In genomic region chr6:25366785-25367657, GRCh38 we compare ENCODE assay signal across 8 cellular contexts.
DNase-seq lines count a peak whose midpoint lies in the region; ATAC-seq and TF ChIP-seq lines count a peak whose summit lies in the region.

No MANE protein-coding gene starts in this region.

- H3K4me1 ChIP-seq in GM23248 (ENCODE audit: insufficient read depth) (0 out of 2 replicates have a peak, but pooled peaks cover 4% of the 10 kb centered on the region), Caco-2 (peaks cover 7% of the 10 kb centered on the region; the same call in 1 of the 2 replicates)

- no peaks in the 10 kb centered on the region for H3K79me2 ChIP-seq in GM23248 (ENCODE audit: insufficient read depth)

- H3K27ac ChIP-seq in GM23248 (no peak overlapping the region), substantia nigra (ENCODE audit: low read depth, low read length, poor library complexity, severe bottlenecking) (no peak overlapping the region)

- H3K9me3 ChIP-seq in GM23248 (ENCODE audit: low read depth) (no peaks in the 10 kb centered on the region), T-helper 17 cell (ENCODE audit: control insufficient read depth, low read length, poor library complexity, severe bottlenecking) (no peaks in the 10 kb centered on the region), Caco-2 (no peaks in the 10 kb centered on the region)

- no peaks in the 10 kb centered on the region for H3F3A ChIP-seq in GM23248 (ENCODE audit: insufficient read depth)

- no peak for DNase-seq in Calu3
- DNase-seq in GM23248: peak; percentile 11
- DNase-seq in T-helper 17 cell: no peak
- DNase-seq in fibroblast of pulmonary artery (ENCODE audit: low read depth): peak; percentile 14
- DNase-seq in HK-2 (ENCODE audit: unreplicated experiment): no peak
- no peak for DNase-seq in Caco-2
- no peak for DNase-seq in mesothelial cell of epicardium (ENCODE audit: low spot score in 2 of 2, unreplicated experiment in 2 of 2)
- DNase-seq in substantia nigra (lab: John Stamatoyannopoulos, UW): no peak

- H3K4me3 Mint-ChIP-seq in Calu3 (ENCODE audit: low read depth, unreplicated experiment) (peak overlapping the region; percentile 25), T-helper 17 cell (peak overlapping the region; percentile 87), Caco-2 (ENCODE audit: unreplicated experiment) (no peak overlapping the region), mesothelial cell of epicardium (no peak overlapping the region)

- no peaks in the 10 kb centered on the region for H3K9me2 ChIP-seq in GM23248 (ENCODE audit: insufficient read depth)

- H3K4me3 ChIP-seq in GM23248 (no peak overlapping the region), fibroblast of pulmonary artery (replicated peaks; ENCODE audit: low read depth, low read length) (no peak overlapping the region), Caco-2 (ENCODE audit: low read depth, low read length) (no peak overlapping the region)

- POLR2A ChIA-PET in Caco-2 (lab: Charles Lee): no interaction called here

- H3K36me3 Mint-ChIP-seq in Calu3 (ENCODE audit: insufficient read depth, unreplicated experiment) (no peaks in the 10 kb centered on the region), T-helper 17 cell (ENCODE audit: low read depth) (no peaks in the 10 kb centered on the region), Caco-2 (ENCODE audit: insufficient read depth, unreplicated experiment) (no peaks in the 10 kb centered on the region), mesothelial cell of epicardium (no peaks in the 10 kb centered on the region)

- H3K36me3 ChIP-seq in GM23248 (ENCODE audit: low read depth): no peaks in the 10 kb centered on the region
- no peaks in the 10 kb centered on the region for H3K36me3 ChIP-seq in Caco-2 (ENCODE audit: control insufficient read depth, insufficient read depth, low read length)

- H3K9ac ChIP-seq in GM23248: no peak overlapping the region

- no peak overlapping the region for H2AFZ ChIP-seq in GM23248

- no peaks in the 10 kb centered on the region for H3K27me3 ChIP-seq in GM23248 (replicated peaks; ENCODE audit: insufficient read depth)
- H3K27me3 ChIP-seq in Caco-2 (replicated peaks; ENCODE audit: control insufficient read depth, insufficient read depth, low read length): no peaks in the 10 kb centered on the region

- H3K27ac Mint-ChIP-seq in Calu3 (ENCODE audit: unreplicated experiment) (peak overlapping the region; percentile 40), T-helper 17 cell (peak overlapping the region; percentile 93), Caco-2 (ENCODE audit: unreplicated experiment) (no peak overlapping the region), mesothelial cell of epicardium (no peak overlapping the region)

- no peak for TF ChIP-seq CTCF in Calu3 (IDR thresholded peaks at IDR 0.05; ENCODE audit: unreplicated experiment)
- TF ChIP-seq CTCF in fibroblast of pulmonary artery (IDR thresholded peaks at IDR 0.05; ENCODE audit: low read length, missing control alignments): no peak
- no peak for TF ChIP-seq CTCF in Caco-2 (IDR thresholded peaks at IDR 0.05; ENCODE audit: insufficient read depth in 1 of 2, low read depth in 1 of 2, low read length in 1 of 2, severe bottlenecking in 1 of 2, unreplicated experiment in 1 of 2)
- TF ChIP-seq CTCF in mesothelial cell of epicardium (IDR thresholded peaks at IDR 0.05; ENCODE audit: unreplicated experiment): no peak

- intact Hi-C loops in Calu3 (cut with micrococcal nuclease; ENCODE audit: unreplicated experiment) (loop anchor here (5.0 kb wide), 1 partner anchor 105 kb away; no protein-coding TSS in a partner anchor), Caco-2 (cut with micrococcal nuclease; ENCODE audit: unreplicated experiment) (no loop called here)

- no peaks in the 10 kb centered on the region for H3K9me3 Mint-ChIP-seq in Calu3 (ENCODE audit: low read depth, unreplicated experiment)
- no peaks in the 10 kb centered on the region for H3K9me3 Mint-ChIP-seq in Caco-2 (ENCODE audit: unreplicated experiment)
- H3K9me3 Mint-ChIP-seq in mesothelial cell of epicardium: peaks cover 10% of the 10 kb centered on the region

- in situ Hi-C loops in GM23248 (cut with MboI): no loop called here

- no peaks in the 10 kb centered on the region for H4K20me1 ChIP-seq in GM23248 (ENCODE audit: insufficient read depth)

- no peaks in the 10 kb centered on the region for H3K27me3 Mint-ChIP-seq in Calu3 (ENCODE audit: unreplicated experiment)
- no peaks in the 10 kb centered on the region for H3K27me3 Mint-ChIP-seq in T-helper 17 cell
- H3K27me3 Mint-ChIP-seq in Caco-2 (ENCODE audit: insufficient read depth, unreplicated experiment): no peaks in the 10 kb centered on the region
- no peaks in the 10 kb centered on the region for H3K27me3 Mint-ChIP-seq in mesothelial cell of epicardium (ENCODE audit: low read depth)

- ATAC-seq in T-helper 17 cell: peak; percentile 70

- WGBS in GM23248 (ENCODE audit: low coverage in 1 of 2, low lambda C conversion rate in 2 of 2, missing lambda C conversion rate in 2 of 2), 2 experiments: 96% methylated on average over 1 of the region's 1 CpG

- BruUV-seq in Calu3 (replicated peaks; lab: Mats Ljungman, UMichigan): no TSS peak
- BruUV-seq in Caco-2 (replicated peaks; lab: Mats Ljungman, UMichigan): no TSS peak

- peaks cover 79% of the 10 kb centered on the region for H3K4me1 Mint-ChIP-seq in Calu3 (ENCODE audit: low read depth, unreplicated experiment)
- H3K4me1 Mint-ChIP-seq in T-helper 17 cell: peaks cover 45% of the 10 kb centered on the region
- H3K4me1 Mint-ChIP-seq in Caco-2 (ENCODE audit: low read depth, unreplicated experiment): peaks cover 11% of the 10 kb centered on the region
- H3K4me1 Mint-ChIP-seq in mesothelial cell of epicardium: no peaks in the 10 kb centered on the region

- CTCF ChIA-PET in Calu3 (lab: Charles Lee) (interaction anchor here (0.9 to 1.4 kb wide), 8 partner anchors 8 to 104 kb away, joined by 3 to 6 read pairs (median 3); no protein-coding TSS in a partner anchor), Caco-2 (lab: Charles Lee) (no interaction called here)

- H3K4me2 ChIP-seq in GM23248 (ENCODE audit: unreplicated experiment): no peak overlapping the region

Comparison
In these comparisons a context has a peak if more than half of its experiments do, and no peak if none do; other contexts are left out.
1. DNase-seq: peak in GM23248 (single experiment) and fibroblast of pulmonary artery (single experiment); none in Calu3 (single experiment), T-helper 17 cell (0 of 3), HK-2 (single experiment), Caco-2 (0 of 2), mesothelial cell of epicardium (0 of 2) and substantia nigra (0 of 49).
2. H3K27ac Mint-ChIP-seq: peak in Calu3 (single experiment) and T-helper 17 cell (single experiment); none in Caco-2 (single experiment) and mesothelial cell of epicardium (single experiment).
3. H3K4me3 Mint-ChIP-seq: peak in Calu3 (single experiment) and T-helper 17 cell (single experiment); none in Caco-2 (single experiment) and mesothelial cell of epicardium (single experiment).